1 cellular context compared by ENCODE assay signal in the genomic region with DNA sequence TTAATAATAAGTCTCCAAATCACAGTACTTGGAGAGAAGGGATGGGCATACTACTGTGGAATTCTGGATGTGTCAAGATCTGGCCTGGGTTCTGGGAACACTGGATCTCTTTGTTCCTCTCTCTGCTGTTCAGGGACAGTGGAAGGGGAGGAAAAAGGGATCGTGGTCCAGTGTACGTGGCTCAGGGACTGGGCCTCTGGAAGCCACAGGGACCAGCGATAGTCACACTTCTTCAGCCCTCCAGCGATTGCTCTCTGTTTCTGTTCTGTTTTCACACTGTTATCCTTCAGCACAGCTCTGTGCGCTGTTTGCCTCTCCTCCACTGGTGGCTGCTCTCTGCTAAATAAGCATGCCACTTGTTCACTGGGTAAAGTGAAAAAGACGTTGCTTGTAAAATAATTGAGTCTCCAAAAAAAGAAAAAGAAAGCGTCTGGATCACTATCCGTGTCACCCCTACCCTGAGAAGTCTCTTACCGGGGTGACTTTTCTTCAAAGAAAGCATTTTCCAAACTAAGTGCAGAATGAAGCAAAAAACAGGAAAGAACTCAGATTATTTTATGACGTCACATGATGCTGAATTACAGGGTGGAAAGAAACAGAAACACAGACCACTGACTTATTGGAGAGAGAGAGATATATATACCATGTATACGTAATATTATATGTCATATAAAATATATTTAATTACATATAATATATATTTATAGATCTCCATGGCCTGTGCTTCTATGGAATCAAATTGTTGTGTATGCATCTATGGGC.
TF ChIP-seq lines count a peak whose summit lies in the region.

No MANE protein-coding gene starts in this region.

TF ChIP-seq in SK-N-SH, 30 proteins besides CTCF, POLR2A, EP300 and RAD21:
- TF ChIP-seq, protein P1, sequence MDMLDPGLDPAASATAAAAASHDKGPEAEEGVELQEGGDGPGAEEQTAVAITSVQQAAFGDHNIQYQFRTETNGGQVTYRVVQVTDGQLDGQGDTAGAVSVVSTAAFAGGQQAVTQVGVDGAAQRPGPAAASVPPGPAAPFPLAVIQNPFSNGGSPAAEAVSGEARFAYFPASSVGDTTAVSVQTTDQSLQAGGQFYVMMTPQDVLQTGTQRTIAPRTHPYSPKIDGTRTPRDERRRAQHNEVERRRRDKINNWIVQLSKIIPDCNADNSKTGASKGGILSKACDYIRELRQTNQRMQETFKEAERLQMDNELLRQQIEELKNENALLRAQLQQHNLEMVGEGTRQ (IDR thresholded peaks at IDR 0.05; ENCODE audit: borderline replicate concordance, low read depth, low read length): no peak
- no peak for TF ChIP-seq GATA2 (CRISPR knock-in tag; IDR thresholded peaks at IDR 0.05)
- TF ChIP-seq FOXM1 (IDR thresholded peaks at IDR 0.05; ENCODE audit: low read depth): no peak
- no peak for TF ChIP-seq FOSL2 (IDR thresholded peaks at IDR 0.05; ENCODE audit: borderline replicate concordance, low read depth)
- TF ChIP-seq, protein P2, sequence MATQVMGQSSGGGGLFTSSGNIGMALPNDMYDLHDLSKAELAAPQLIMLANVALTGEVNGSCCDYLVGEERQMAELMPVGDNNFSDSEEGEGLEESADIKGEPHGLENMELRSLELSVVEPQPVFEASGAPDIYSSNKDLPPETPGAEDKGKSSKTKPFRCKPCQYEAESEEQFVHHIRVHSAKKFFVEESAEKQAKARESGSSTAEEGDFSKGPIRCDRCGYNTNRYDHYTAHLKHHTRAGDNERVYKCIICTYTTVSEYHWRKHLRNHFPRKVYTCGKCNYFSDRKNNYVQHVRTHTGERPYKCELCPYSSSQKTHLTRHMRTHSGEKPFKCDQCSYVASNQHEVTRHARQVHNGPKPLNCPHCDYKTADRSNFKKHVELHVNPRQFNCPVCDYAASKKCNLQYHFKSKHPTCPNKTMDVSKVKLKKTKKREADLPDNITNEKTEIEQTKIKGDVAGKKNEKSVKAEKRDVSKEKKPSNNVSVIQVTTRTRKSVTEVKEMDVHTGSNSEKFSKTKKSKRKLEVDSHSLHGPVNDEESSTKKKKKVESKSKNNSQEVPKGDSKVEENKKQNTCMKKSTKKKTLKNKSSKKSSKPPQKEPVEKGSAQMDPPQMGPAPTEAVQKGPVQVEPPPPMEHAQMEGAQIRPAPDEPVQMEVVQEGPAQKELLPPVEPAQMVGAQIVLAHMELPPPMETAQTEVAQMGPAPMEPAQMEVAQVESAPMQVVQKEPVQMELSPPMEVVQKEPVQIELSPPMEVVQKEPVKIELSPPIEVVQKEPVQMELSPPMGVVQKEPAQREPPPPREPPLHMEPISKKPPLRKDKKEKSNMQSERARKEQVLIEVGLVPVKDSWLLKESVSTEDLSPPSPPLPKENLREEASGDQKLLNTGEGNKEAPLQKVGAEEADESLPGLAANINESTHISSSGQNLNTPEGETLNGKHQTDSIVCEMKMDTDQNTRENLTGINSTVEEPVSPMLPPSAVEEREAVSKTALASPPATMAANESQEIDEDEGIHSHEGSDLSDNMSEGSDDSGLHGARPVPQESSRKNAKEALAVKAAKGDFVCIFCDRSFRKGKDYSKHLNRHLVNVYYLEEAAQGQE (IDR thresholded peaks at IDR 0.05; ENCODE audit: low read depth, low read length): no peak
- TF ChIP-seq RCOR1 (IDR thresholded peaks at IDR 0.05; ENCODE audit: low read length): no peak
- no peak for TF ChIP-seq SIN3A (IDR thresholded peaks at IDR 0.05; ENCODE audit: borderline replicate concordance, low read depth, low read length)
- no peak for TF ChIP-seq EZH2phosphoT487 (IDR thresholded peaks at IDR 0.05; ENCODE audit: borderline replicate concordance, low read depth)
- no peak for TF ChIP-seq FOXJ3 (CRISPR knock-in tag; IDR thresholded peaks at IDR 0.05)
- TF ChIP-seq SMC3 (IDR thresholded peaks at IDR 0.05; ENCODE audit: low read depth, low read length): no peak
- TF ChIP-seq RXRA (IDR thresholded peaks at IDR 0.05; ENCODE audit: borderline replicate concordance, low read depth): no peak
- TF ChIP-seq TCF12 (IDR thresholded peaks at IDR 0.05): no peak
